Comparison of ENCODE assay signal across 13 cellular contexts in the genomic region with DNA sequence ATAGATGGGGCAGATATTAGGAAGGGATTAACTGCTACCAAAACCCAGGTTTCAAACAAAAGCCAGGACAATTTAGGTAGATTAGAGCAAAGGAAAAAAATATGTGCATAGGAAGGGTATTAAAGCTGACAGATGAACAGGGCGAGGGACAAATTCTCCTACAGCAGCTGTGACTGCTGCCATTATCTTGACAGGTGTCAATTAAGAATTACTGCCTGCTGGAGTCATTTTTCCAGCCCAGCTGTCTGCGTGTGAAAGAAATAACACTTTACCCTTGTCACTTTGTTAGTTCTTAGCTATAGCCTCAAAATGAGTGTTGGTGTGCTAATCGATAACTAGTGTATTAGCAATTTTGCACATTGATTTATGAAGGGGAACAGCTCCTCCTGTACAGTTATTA. TPM values are rescaled to one million over a fixed set of nuclear protein-coding genes. Genes with fewer than 3 reads are reported as not detected.
DNase-seq lines count a peak whose midpoint lies in the region; ATAC-seq, FAIRE-seq and TF ChIP-seq lines count a peak whose summit lies in the region.
"Had no signal": no experiment of that assay in that cellular context is flagged by ENCODE, and none has a peak within 500 bp of the region (broad histone marks: within the 10 kb centered on the region; RNA-seq: fewer than 3 reads in every experiment).

No MANE protein-coding gene starts in this region.

- H3K27ac Mint-ChIP-seq in CD8-positive, alpha-beta T cell = peak overlapping the region; percentile 30
- peak overlapping the region; percentile 90 to 99 (median 96) for H3K27ac Mint-ChIP-seq in nephron

- H3K4me1 Mint-ChIP-seq in CD8-positive, alpha-beta T cell (ENCODE audit: low read depth) = peaks cover 86% of the 10 kb centered on the region
- H3K4me1 Mint-ChIP-seq in nephron = peaks cover 96% of the 10 kb centered on the region

- H3K4me3 Mint-ChIP-seq in CD8-positive, alpha-beta T cell = no peak overlapping the region
- H3K4me3 Mint-ChIP-seq in nephron = peak overlapping the region in 2 of 3 experiments; percentile 1 to 31

- H3K36me3 Mint-ChIP-seq in CD8-positive, alpha-beta T cell = no peaks in the 10 kb centered on the region
- H3K36me3 Mint-ChIP-seq in nephron (ENCODE audit: low read depth) = peaks cover 4% of the 10 kb centered on the region

- H3K27me3 ChIP-seq in CD8-positive, alpha-beta T cell (ENCODE audit: insufficient read depth, low read length) = no peaks in the 10 kb centered on the region
- H3K27me3 ChIP-seq in K562 (ENCODE audit: control insufficient read depth in 2 of 2, insufficient read depth in 2 of 2, low read length in 2 of 2) (no peaks in the 10 kb centered on the region), upper lobe of left lung (no peaks in the 10 kb centered on the region)
- H3K27me3 ChIP-seq: Peyer's patch had no signal

- no peaks in the 10 kb centered on the region for H3K9me1 ChIP-seq in K562 (ENCODE audit: control insufficient read depth, insufficient read depth, low read length)

- H3K9ac ChIP-seq in K562 (ENCODE audit: insufficient read depth in 1 of 2, low read depth in 2 of 2, low read length in 2 of 2) = no peak overlapping the region

- no peak for ATAC-seq in CD8-positive, alpha-beta T cell
- ATAC-seq in K562 (no peak; the same call in 2 of the 3 replicates), upper lobe of left lung (ENCODE audit: low FRiP score in 2 of 2) (no peak), GM18870 (IDR thresholded peaks at IDR 0.05; ENCODE audit: unreplicated experiment) (no peak), GM19035 (IDR thresholded peaks at IDR 0.05; ENCODE audit: unreplicated experiment) (no peak)
- ATAC-seq: activated T-cell treated with anti-CD3 and anti-CD28 coated beads, Interleukin-2, amount 50 U/mL, for 72 hours had no signal

- no peaks in the 10 kb centered on the region for H3K9me3 ChIP-seq in CD8-positive, alpha-beta T cell (ENCODE audit: low read length)
- H3K9me3 ChIP-seq in K562 (replicated peaks; ENCODE audit: control insufficient read depth, insufficient read depth, low read depth, low read length) = no peaks in the 10 kb centered on the region
- no peaks in the 10 kb centered on the region for H3K9me3 ChIP-seq in upper lobe of left lung
- H3K9me3 ChIP-seq: Peyer's patch had no signal

- no peak overlapping the region for H3K27ac ChIP-seq in CD8-positive, alpha-beta T cell (ENCODE audit: low read depth, low read length)
- no peak overlapping the region for H3K27ac ChIP-seq in K562 (ENCODE audit: extremely low read depth, low read depth, low read length)
- H3K27ac ChIP-seq in upper lobe of left lung = no peak overlapping the region

- no peaks in the 10 kb centered on the region for H3K9me3 Mint-ChIP-seq in CD8-positive, alpha-beta T cell
- H3K9me3 Mint-ChIP-seq in nephron = no peaks in the 10 kb centered on the region
- H3K9me3 Mint-ChIP-seq: activated T-cell treated with anti-CD3 and anti-CD28 coated beads, Interleukin-2, amount 50 U/mL, for 72 hours had no signal

- H2AFZ ChIP-seq in K562 (ENCODE audit: low read depth, low read length) = no peak overlapping the region

- no peak for TF ChIP-seq RAD21 in K562 (CRISPR knock-in tag; conservative IDR thresholded peaks at IDR 0.05 in 1 of 2, IDR thresholded peaks at IDR 0.05 in 1 of 2)

- POLR2A ChIA-PET in CD8-positive, alpha-beta T cell (lab: Charles Lee) = interaction anchor here (1.1 kb wide), 1 partner anchor 40 kb away, joined by 3 read pairs; no protein-coding TSS in a partner anchor
- POLR2A ChIA-PET in K562 (lab: Yijun Ruan, JAX) = no interaction called here

- peaks cover 5% of the 10 kb centered on the region; the same call in 2 of the 3 replicates for H3K79me2 ChIP-seq in K562 (ENCODE audit: control insufficient read depth, insufficient read depth, low read length)

- FAIRE-seq in K562 (lab: Jason Lieb, UNC) = peak; percentile 29

- in situ Hi-C loops in K562 (cut with MboI) = no loop called here
- in situ Hi-C loops in KBM-7 (cut with MboI; ENCODE audit: low pct_unique_long_range_greater_than_20kb, low sequenced_read_pairs) = no loop called here

- CTCF ChIA-PET in CD8-positive, alpha-beta T cell (lab: Charles Lee) = no interaction called here
- CTCF ChIA-PET in K562 (lab: Yijun Ruan, JAX; ENCODE audit: low intra/inter-chr PET ratio) = no interaction called here

- H3K4me1 ChIP-seq in CD8-positive, alpha-beta T cell (ENCODE audit: insufficient read depth, low read length) = peaks cover 56% of the 10 kb centered on the region
- H3K4me1 ChIP-seq in K562 (replicated peaks in 1 of 2; ENCODE audit: control insufficient read depth in 2 of 2, insufficient read depth in 2 of 2, low read length in 2 of 2) (peaks cover 0 to 10% of the 10 kb centered on the region in 2 experiments; a peak in 3 of 5 replicates), upper lobe of left lung (peaks cover 27 to 35% (median 29%) of the 10 kb centered on the region in 4 donors)

- TF ChIP-seq CTCF in CD8-positive, alpha-beta T cell (IDR thresholded peaks at IDR 0.05) = no peak
- TF ChIP-seq CTCF in K562 (IDR thresholded peaks at IDR 0.05 in 2 of 3, conservative IDR thresholded peaks at IDR 0.05 in 1 of 3; ENCODE audit: insufficient read depth in 2 of 3, low read depth in 1 of 3, low read length in 3 of 3) = no peak
- TF ChIP-seq CTCF in nephron (IDR thresholded peaks at IDR 0.05; ENCODE audit: unreplicated experiment in 3 of 3) = no peak
- TF ChIP-seq CTCF in upper lobe of left lung (IDR thresholded peaks at IDR 0.05) = no peak

- no peaks in the 10 kb centered on the region for H3K27me3 Mint-ChIP-seq in CD8-positive, alpha-beta T cell (ENCODE audit: low read depth)
- H3K27me3 Mint-ChIP-seq in nephron (ENCODE audit: low read depth) = no peaks in the 10 kb centered on the region

- no peaks in the 10 kb centered on the region for H4K20me1 ChIP-seq in K562 (replicated peaks; ENCODE audit: control insufficient read depth, insufficient read depth, low read length)

- H3K4me2 ChIP-seq in K562 (ENCODE audit: insufficient read depth, low read length) = no peak overlapping the region

- BruUV-seq in K562 (replicated peaks; lab: Mats Ljungman, UMichigan) = no TSS peak

- no peak overlapping the region for H3K4me3 ChIP-seq in CD8-positive, alpha-beta T cell (ENCODE audit: low read depth, low read length)
- H3K4me3 ChIP-seq in K562 = no peak overlapping the region
- no peak overlapping the region for H3K4me3 ChIP-seq in upper lobe of left lung

- TF ChIP-seq POLR2A in K562 (conservative IDR thresholded peaks at IDR 0.05) = no peak
- no peak for TF ChIP-seq POLR2A in upper lobe of left lung (IDR thresholded peaks at IDR 0.05)

- no peak for TF ChIP-seq EP300 in K562 (IDR thresholded peaks at IDR 0.05; ENCODE audit: low read length)
- no peak for TF ChIP-seq EP300 in upper lobe of left lung (IDR thresholded peaks at IDR 0.05)

- 30% methylated on average over 3 of the region's 3 CpGs for WGBS in K562 (ENCODE audit: insufficient coverage, low coverage, missing lambda C conversion rate)
- WGBS in upper lobe of left lung, 2 donors = 93 to 94% methylated on average over 3 of the region's 3 CpGs

- DNase-seq in CD8-positive, alpha-beta T cell = no peak
- DNase-seq in NCI-H1105 treated with DMSO at 0.1 percent for 48 hours (lab: John Stamatoyannopoulos, UW) (peak; percentile 27), K562 (ENCODE audit: extremely low read depth in 1 of 4, low spot score in 3 of 4) (no peak), KBM-7 (no peak), upper lobe of left lung (no peak)
- DNase-seq: activated CD4-positive, alpha-beta T cell treated with anti-CD3 and anti-CD28 coated beads for 48 hours; activated T-cell treated with anti-CD3 and anti-CD28 coated beads, Interleukin-2, amount 50 U/mL, for 72 hours; aorta; mammary epithelial cell had no signal

- no peaks in the 10 kb centered on the region for H3K36me3 ChIP-seq in CD8-positive, alpha-beta T cell (ENCODE audit: insufficient read depth, low read length)
- no peaks in the 10 kb centered on the region for H3K36me3 ChIP-seq in K562 (ENCODE audit: control insufficient read depth, insufficient read depth, low read length)
- no peaks in the 10 kb centered on the region for H3K36me3 ChIP-seq in upper lobe of left lung
- H3K36me3 ChIP-seq: Peyer's patch had no signal

- intact Hi-C loops in CD8-positive, alpha-beta T cell (cut with DNase I, micrococcal nuclease) = loop anchor here in 1 of 2 experiments (2.0 to 10.0 kb wide), 4 partner anchors 27 to 1277 kb away; a partner anchor contains a TSS
- intact Hi-C loops in K562 (cut with micrococcal nuclease) = no loop called here

RNA-seq across cellular contexts. Expression of a gene that starts 7.5 kb away (rescaled TPM):
- total RNA-seq in CD8-positive, alpha-beta T cell = 10 to 100 TPM; 21.5 to 23.4 TPM
- 1.8 and 2.1 TPM in 2 replicates for total RNA-seq in K562 (2011; cell fraction: chromatin; rRNA removed; ENCODE audit: low replicate concordance)
- total RNA-seq in K562 (2011; cell fraction: nucleolus; rRNA removed) = 1.0 and 1.4 TPM in 2 replicates
- total RNA-seq in K562 (2011; cell fraction: nucleoplasm; rRNA removed) = 1.5 and 1.9 TPM in 2 replicates
- total RNA-seq in K562 (2014; rRNA removed) = 4.1 and 4.8 TPM in 2 replicates
- total RNA-seq in K562 (2014; rRNA removed; fragmentation: Illumina TruSeq; extraction: Trizol) = 2.7 TPM in 2 replicates
- total RNA-seq in K562 (2015; rRNA removed; fragmentation: Illumina TruSeq; extraction: Trizol) = 3.6 TPM in 2 replicates
- 6.3 and 7.2 TPM in 2 replicates for total RNA-seq in K562 (2021)
- polyA plus RNA-seq in K562 (2011; rRNA removed) = 1.5 and 2.5 TPM in 2 replicates
- 2.0 TPM in 2 replicates for polyA plus RNA-seq in K562 (2011; cell fraction: cytosol; rRNA removed)
- 2.0 and 2.4 TPM in 2 replicates for polyA plus RNA-seq in K562 (2011; cell fraction: nucleus; rRNA removed)
- polyA plus RNA-seq in K562 (2012) = 4.6 and 5.5 TPM in 2 replicates
- polyA plus RNA-seq in K562 (2014; fragmentation: Illumina TruSeq; extraction: Trizol) = 4.5 and 5.3 TPM in 2 replicates
- 1 to 10 TPM; 1.1 TPM for polyA plus RNA-seq in K562 (2014; fragmentation: Nextera tagmentation; extraction: Ambion mirVana)
- polyA plus RNA-seq in K562 (2014; rRNA removed) = 2.6 and 2.9 TPM in 2 replicates
- polyA minus RNA-seq in K562 (2011; rRNA and poly(A)+ RNA removed) = 1.9 and 2.6 TPM in 2 replicates
- 3.2 and 4.6 TPM in 2 replicates for polyA minus RNA-seq in K562 (2011; cell fraction: cytosol; rRNA and poly(A)+ RNA removed)
- polyA minus RNA-seq in K562 (2011; cell fraction: nucleus; rRNA and poly(A)+ RNA removed) = 1.9 and 2.7 TPM in 2 replicates
- 10 to 100 TPM in 5 of 6 donors, 1 to 10 TPM in 1; 9.1 to 16.5 (median 14.3) TPM for total RNA-seq in upper lobe of left lung

RNA-seq across cellular contexts. Expression of a gene that starts 9.1 kb away (rescaled TPM):
- total RNA-seq in CD8-positive, alpha-beta T cell = 1 to 10 TPM; 6.3 to 7.8 TPM
- total RNA-seq in K562 (2011; cell fraction: chromatin; rRNA removed; ENCODE audit: low replicate concordance) = 19.9 and 21.0 TPM in 2 replicates
- 8.7 and 10.8 TPM in 2 replicates for total RNA-seq in K562 (2011; cell fraction: nucleolus; rRNA removed)
- 13.4 and 16.2 TPM in 2 replicates for total RNA-seq in K562 (2011; cell fraction: nucleoplasm; rRNA removed)
- total RNA-seq in K562 (2014; rRNA removed) (5.7 and 8.8 TPM in 2 replicates), K562 (2014; rRNA removed; fragmentation: Illumina TruSeq; extraction: Trizol) (15.3 and 16.4 TPM in 2 replicates), K562 (2015; rRNA removed; fragmentation: Illumina TruSeq; extraction: Trizol) (9.7 and 9.9 TPM in 2 replicates), K562 (2021) (29.9 and 32.3 TPM in 2 replicates), upper lobe of left lung (10 to 100 TPM; 12.2 to 36.8 (median 26.5) TPM)
- polyA plus RNA-seq in K562 (2011; rRNA removed) (29.9 and 32.1 TPM in 2 replicates), K562 (2014; fragmentation: Illumina TruSeq; extraction: Trizol) (22.7 and 23.8 TPM in 2 replicates), K562 (2014; fragmentation: Nextera tagmentation; extraction: Ambion mirVana) (1 to 10 TPM; 4.1 to 5.7 TPM), K562 (2014; rRNA removed) (13.9 and 21.0 TPM in 2 replicates)
- 14.2 and 21.6 TPM in 2 replicates for polyA plus RNA-seq in K562 (2011; cell fraction: cytosol; rRNA removed)
- 24.9 and 28.3 TPM in 2 replicates for polyA plus RNA-seq in K562 (2011; cell fraction: nucleus; rRNA removed)
- polyA plus RNA-seq in K562 (2012) = 20.7 and 23.2 TPM in 2 replicates
- polyA minus RNA-seq in K562 (2011; rRNA and poly(A)+ RNA removed) = 35.1 and 37.3 TPM in 2 replicates
- 10.6 and 18.4 TPM in 2 replicates for polyA minus RNA-seq in K562 (2011; cell fraction: cytosol; rRNA and poly(A)+ RNA removed)
- polyA minus RNA-seq in K562 (2011; cell fraction: nucleus; rRNA and poly(A)+ RNA removed) = 10.1 and 23.2 TPM in 2 replicates
